9 cellular contexts compared by ENCODE assay signal in the genomic region with DNA sequence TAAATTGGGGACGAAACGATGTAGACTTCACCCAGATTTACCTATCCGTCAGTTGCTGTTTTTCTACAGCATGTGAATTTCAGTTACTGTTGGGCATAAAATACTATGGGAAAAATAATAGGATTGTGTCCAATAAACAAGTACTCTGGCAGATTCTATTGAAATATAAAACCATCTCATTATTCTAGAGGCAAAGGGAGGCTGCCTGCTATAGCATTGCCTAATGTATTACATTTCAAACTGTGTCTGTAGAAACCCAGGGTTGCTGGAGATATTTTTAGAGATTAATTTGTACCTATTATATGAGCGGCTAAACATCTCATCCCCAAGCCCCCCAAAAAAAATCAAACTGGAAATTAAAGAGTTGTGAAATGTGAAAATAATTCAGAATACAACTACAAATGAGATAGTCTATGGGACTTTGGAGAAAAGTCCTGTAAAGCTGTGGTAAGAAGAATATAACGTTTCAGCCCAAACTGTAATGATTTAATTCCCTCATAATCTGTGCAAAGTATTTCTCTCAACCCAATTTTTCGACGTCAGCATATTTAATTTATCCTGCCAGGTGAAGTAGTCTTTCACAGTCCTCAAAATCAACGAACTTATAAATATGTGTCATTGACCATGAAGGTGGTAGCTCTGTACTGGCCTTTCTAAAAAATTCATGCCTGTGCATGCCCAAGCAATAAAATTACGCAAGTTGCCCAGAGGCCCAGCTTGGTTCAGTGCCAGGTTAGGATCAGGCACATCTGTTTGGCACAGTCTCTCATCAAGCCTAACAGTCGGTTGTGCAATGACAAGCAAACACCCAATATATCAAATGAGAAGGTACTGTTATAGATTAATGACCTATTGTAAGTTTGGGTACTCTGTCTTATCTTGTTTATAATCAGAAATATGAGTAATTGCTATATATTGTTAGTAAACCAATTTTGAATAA. TPM values are rescaled to one million over a fixed set of nuclear protein-coding genes. Genes with fewer than 3 reads are reported as not detected.
DNase-seq lines count a peak whose midpoint lies in the region; ATAC-seq and TF ChIP-seq lines count a peak whose summit lies in the region.
"Had no signal": no experiment of that assay in that cellular context is flagged by ENCODE, and none has a peak within 500 bp of the region (broad histone marks: within the 10 kb centered on the region; RNA-seq: fewer than 3 reads in every experiment).

No MANE protein-coding gene starts in this region.

- 32 to 43% methylated on average over 10 of the region's 10 CpGs for WGBS in lower leg skin, 2 donors

- DNase-seq in COLO829 (ENCODE audit: low spot score) (peak; percentile 57), NCI-H146 treated with DMSO at 0.1 percent for 48 hours (lab: John Stamatoyannopoulos, UW; ENCODE audit: unreplicated experiment) (peak; percentile 45), amniotic epithelial cell (ENCODE audit: low read depth) (peak; percentile 84), lower leg skin (ENCODE audit: low spot score in 2 of 2) (peak; percentile 72 to 92), islet precursor cell (no peak), GM10266 (ENCODE audit: extremely low spot score) (no peak)
- DNase-seq: activated B cell treated with CpG ODN at 0.5 μM for 24 hours had no signal

- TF ChIP-seq CTCF in lower leg skin (IDR thresholded peaks at IDR 0.05), result no peak
- TF ChIP-seq CTCF in GM10266 (IDR thresholded peaks at IDR 0.05; ENCODE audit: control insufficient read depth, insufficient read depth, low read depth, missing control alignments), result no peak

- intact Hi-C loops in lower leg skin (cut with DNase I; ENCODE audit: low total_unique reads), result no loop called here

- H3K4me3 ChIP-seq in lower leg skin (ENCODE audit: low read depth, poor library complexity, severe bottlenecking), result no peak overlapping the region

- TF ChIP-seq POLR2A in lower leg skin (IDR thresholded peaks at IDR 0.05), result no peak

- ATAC-seq in HG02610 (IDR thresholded peaks at IDR 0.05; ENCODE audit: unreplicated experiment) (no peak), GM21786 (IDR thresholded peaks at IDR 0.05; ENCODE audit: unreplicated experiment) (no peak)

RNA-seq across cellular contexts. Expression of gene SCHIP1, which starts 10.3 kb away (rescaled TPM):
- total RNA-seq in lower leg skin, result 1 to 10 TPM in 2 of 4 donors, under 1 TPM in 2; 0.15 to 1.5 (median 0.78) TPM

Comparison
In these comparisons a context has a peak if more than half of its experiments do, and no peak if none do; other contexts are left out.
1. DNase-seq: peak in COLO829 (single experiment), NCI-H146 treated with DMSO at 0.1 percent for 48 hours (single experiment), amniotic epithelial cell (single experiment) and lower leg skin (2 of 2); none in islet precursor cell (single experiment) and GM10266 (single experiment).